8 cellular contexts compared by ENCODE assay signal in the genomic region with DNA sequence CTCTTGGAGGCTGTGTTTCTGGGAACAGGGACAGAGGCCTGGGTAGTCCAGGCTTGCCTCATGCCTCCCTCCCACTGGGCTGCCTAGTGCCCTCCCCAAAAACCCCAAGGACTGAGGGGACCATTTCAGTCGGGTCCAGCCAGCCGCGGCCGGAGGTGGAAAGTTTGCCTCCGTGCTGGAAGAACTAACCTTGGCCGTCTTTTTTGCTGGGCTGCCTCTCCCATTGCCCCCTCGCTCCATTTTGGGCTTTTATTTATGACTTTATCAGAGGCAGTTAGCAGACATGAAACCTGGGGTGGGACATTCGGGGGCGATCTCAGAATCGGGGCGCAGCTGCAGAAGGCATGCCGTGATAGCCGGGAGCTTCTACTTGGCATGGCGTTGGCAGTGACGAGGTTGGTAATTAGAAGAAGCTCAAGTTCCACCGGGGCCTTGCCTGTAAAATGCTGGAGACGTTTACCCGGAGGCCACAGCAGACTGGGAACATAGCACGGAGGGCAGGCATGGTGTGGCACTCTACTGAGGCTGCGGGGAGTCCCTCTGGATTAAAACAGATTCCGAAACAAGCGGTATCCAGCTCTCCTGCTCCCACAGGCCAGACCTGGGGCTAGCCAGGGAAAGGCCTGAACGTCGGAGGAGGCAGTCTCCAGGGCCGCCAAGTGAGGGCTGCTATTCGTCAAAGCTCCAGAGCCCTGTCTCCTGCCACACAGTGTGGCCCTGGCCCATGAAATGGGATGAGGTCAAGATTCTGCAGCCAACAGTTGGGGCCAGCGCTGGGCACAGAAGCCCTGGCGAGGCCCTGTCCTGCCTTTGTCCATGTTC.
DNase-seq lines count a peak whose midpoint lies in the region; ATAC-seq and TF ChIP-seq lines count a peak whose summit lies in the region.

No MANE protein-coding gene starts in this region.

- no peak for TF ChIP-seq CTCF in GM23338 (conservative IDR thresholded peaks at IDR 0.05; ENCODE audit: low read depth in 2 of 2)
- TF ChIP-seq CTCF in fibroblast of villous mesenchyme (IDR thresholded peaks at IDR 0.05; ENCODE audit: insufficient read depth, low read depth, low read length), result no peak

- DNase-seq in GM23338 (ENCODE audit: low spot score) (no peak), RPMI7951 (ENCODE audit: low read depth) (peak; percentile 63), fibroblast of villous mesenchyme (ENCODE audit: low read depth) (peak; percentile 65), DMS114 treated with DMSO at 0.1 percent for 48 hours (lab: John Stamatoyannopoulos, UW; ENCODE audit: unreplicated experiment) (no peak)
- DNase-seq in effector CD4-positive, alpha-beta T cell, result no peak

- H3K4me3 ChIP-seq in GM23338 (peak overlapping the region; percentile 65), fibroblast of villous mesenchyme (ENCODE audit: low read depth, low read length) (peak overlapping the region; percentile 93), rectal smooth muscle tissue (ENCODE audit: low read length) (peak overlapping the region; percentile 78)

- H3F3A ChIP-seq in GM23338 (replicated peaks; ENCODE audit: low read depth), result peaks cover 24% of the 10 kb centered on the region; the same call in 1 of the 2 replicates

- no peaks in the 10 kb centered on the region for H3K9me2 ChIP-seq in GM23338 (ENCODE audit: insufficient read depth)

- peak overlapping the region; percentile 80 for H3K4me2 ChIP-seq in GM23338

- H3K4me1 Mint-ChIP-seq in GM23338, result peaks cover 61% of the 10 kb centered on the region

- peaks cover 42% of the 10 kb centered on the region for H3K27me3 ChIP-seq in GM23338 (ENCODE audit: insufficient read depth)
- H3K27me3 ChIP-seq in rectal smooth muscle tissue (ENCODE audit: control insufficient read depth, insufficient read depth, low read length), result no peaks in the 10 kb centered on the region

- no peak for ATAC-seq in GM23338
- no peak for ATAC-seq in esophagus mucosa
- ATAC-seq in HG03469 (IDR thresholded peaks at IDR 0.05; ENCODE audit: unreplicated experiment), result no peak

- H3K36me3 Mint-ChIP-seq in GM23338 (ENCODE audit: low read depth), result peaks cover 2% of the 10 kb centered on the region; the same call in 1 of the 3 replicates

- peaks cover 55% of the 10 kb centered on the region for H3K27me3 Mint-ChIP-seq in GM23338 (ENCODE audit: insufficient read depth, low read depth, poor library complexity)

- H3K4me1 ChIP-seq in GM23338 (ENCODE audit: insufficient read depth), result peaks cover 65% of the 10 kb centered on the region
- peaks cover 40% of the 10 kb centered on the region for H3K4me1 ChIP-seq in rectal smooth muscle tissue (ENCODE audit: control insufficient read depth, insufficient read depth, low read length)

- H3K27ac Mint-ChIP-seq in GM23338, result no peak overlapping the region

- H3K27ac ChIP-seq in GM23338 (ENCODE audit: low read depth) (no peak overlapping the region), rectal smooth muscle tissue (ENCODE audit: low read depth, low read length) (peak overlapping the region; percentile 94)

- H3K4me3 Mint-ChIP-seq in GM23338, result peak overlapping the region; percentile 55

- H3K36me3 ChIP-seq in GM23338 (ENCODE audit: insufficient read depth), result no peaks in the 10 kb centered on the region; the same call in 1 of the 2 replicates
- peaks cover 2% of the 10 kb centered on the region for H3K36me3 ChIP-seq in rectal smooth muscle tissue (ENCODE audit: control insufficient read depth, insufficient read depth, low read length)

- H2AFZ ChIP-seq in GM23338, result no peak overlapping the region

- H3K9ac ChIP-seq in rectal smooth muscle tissue (ENCODE audit: low read length), result peak overlapping the region; percentile 34

- no peaks in the 10 kb centered on the region for H3K9me3 Mint-ChIP-seq in GM23338

- H3K79me2 ChIP-seq in GM23338 (replicated peaks; ENCODE audit: insufficient read depth), result peaks cover 59% of the 10 kb centered on the region

- H4K20me1 ChIP-seq in GM23338 (replicated peaks; ENCODE audit: insufficient read depth), result no peaks in the 10 kb centered on the region

TF ChIP-seq in GM23338, 12 proteins besides CTCF, POLR2A, EP300 and RAD21 (continues in another document):
- TF ChIP-seq POLR2AphosphoS5 (IDR thresholded peaks at IDR 0.05; ENCODE audit: low read depth) (no peak), EZH2 (IDR thresholded peaks at IDR 0.05; ENCODE audit: low read depth, unreplicated experiment) (no peak), NANOG (IDR thresholded peaks at IDR 0.05; ENCODE audit: borderline replicate concordance) (no peak), ZNF114 (CRISPR knock-in tag; IDR thresholded peaks at IDR 0.05) (no peak), CREB1 (CRISPR knock-in tag; IDR thresholded peaks at IDR 0.05; ENCODE audit: low read depth) (no peak), STAT1 (IDR thresholded peaks at IDR 0.05; ENCODE audit: unreplicated experiment) (no peak), ZNF331 (CRISPR knock-in tag; IDR thresholded peaks at IDR 0.05; ENCODE audit: low read depth) (no peak), ZNF462 (CRISPR knock-in tag; IDR thresholded peaks at IDR 0.05) (no peak), ETS1 (IDR thresholded peaks at IDR 0.05) (no peak), EZH2phosphoT487 (IDR thresholded peaks at IDR 0.05; ENCODE audit: unreplicated experiment) (no peak)

Comparison
In these comparisons a context has a peak if more than half of its experiments do, and no peak if none do; other contexts are left out.
1. DNase-seq: peak in RPMI7951 (single experiment) and fibroblast of villous mesenchyme (single experiment); none in GM23338 (single experiment), effector CD4-positive, alpha-beta T cell (single experiment) and DMS114 treated with DMSO at 0.1 percent for 48 hours (single experiment).
2. Peak in every context shown above with its lines, with median percentiles within 50 percentile points of each other: H3K4me3 ChIP-seq.